Comparison of ENCODE assay signal across 17 cellular contexts in the genomic region with DNA sequence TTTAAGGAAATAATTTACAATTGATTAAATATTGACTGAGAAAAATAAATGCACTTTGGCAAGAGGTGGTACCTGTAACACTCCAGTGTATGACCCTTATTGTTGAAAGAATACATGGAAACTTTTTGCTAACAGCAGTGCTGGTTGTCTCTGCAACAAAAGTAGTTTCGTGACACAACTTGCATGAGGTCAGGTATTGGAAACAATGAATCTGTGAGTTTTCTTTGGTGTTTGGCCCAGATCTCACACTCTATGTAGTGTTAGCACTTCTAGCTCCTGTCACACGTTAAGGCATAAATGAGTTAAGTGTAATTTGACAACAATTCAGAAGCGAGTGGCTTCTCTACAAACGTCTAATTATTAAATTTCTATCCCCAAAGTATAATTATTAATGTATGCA.
"Had no signal": no experiment of that assay in that cellular context is flagged by ENCODE, and none has a peak within 500 bp of the region (broad histone marks: within the 10 kb centered on the region; RNA-seq: fewer than 3 reads in every experiment).

No MANE protein-coding gene starts in this region.

- DNase-seq: activated CD4-positive, alpha-beta T cell treated with anti-CD3 and anti-CD28 coated beads, Interleukin-2, amount 10 ng/mL, durations not matched to agents 7 days and 5 days; activated naive CD8-positive, alpha-beta T cell treated with anti-CD3 and anti-CD28 coated beads, Interleukin-2, amount 10 ng/mL, durations not matched to agents 7 days and 5 days; aorta; central memory CD4-positive, alpha-beta T cell; NCI-H1092; NCI-H1417 treated with DMSO at 0.1 percent for 48 hours; NCI-H1694; NCI-H2029; NCI-H2107; NCI-H510A treated with DMSO at 0.1 percent for 48 hours; NK-92 treated with Interleukin-12 subunit alpha and Interleukin-12 subunit beta, amount 100 ng/mL, for 24 hours; OCI-M1; RPMI8226; WERI-Rb-1 had no signal

- H3K36me3 Mint-ChIP-seq: activated naive CD8-positive, alpha-beta T cell treated with anti-CD3 and anti-CD28 coated beads, Interleukin-2, amount 10 ng/mL, durations not matched to agents 7 days and 5 days had no signal

- H3K27ac Mint-ChIP-seq: activated CD4-positive, alpha-beta T cell treated with anti-CD3 and anti-CD28 coated beads, Interleukin-2, amount 10 ng/mL, durations not matched to agents 7 days and 5 days; activated naive CD8-positive, alpha-beta T cell treated with anti-CD3 and anti-CD28 coated beads, Interleukin-2, amount 10 ng/mL, durations not matched to agents 7 days and 5 days had no signal

- ATAC-seq: HepG2, Panc1, Right ventricle myocardium inferior had no signal

- H3K27me3 Mint-ChIP-seq: activated CD4-positive, alpha-beta T cell treated with anti-CD3 and anti-CD28 coated beads, Interleukin-2, amount 10 ng/mL, durations not matched to agents 7 days and 5 days had no signal

- H3K4me1 Mint-ChIP-seq: activated naive CD8-positive, alpha-beta T cell treated with anti-CD3 and anti-CD28 coated beads, Interleukin-2, amount 10 ng/mL, durations not matched to agents 7 days and 5 days had no signal

- H3K9me3 Mint-ChIP-seq: activated naive CD8-positive, alpha-beta T cell treated with anti-CD3 and anti-CD28 coated beads, Interleukin-2, amount 10 ng/mL, durations not matched to agents 7 days and 5 days had no signal

- H3K4me3 Mint-ChIP-seq: activated naive CD8-positive, alpha-beta T cell treated with anti-CD3 and anti-CD28 coated beads, Interleukin-2, amount 10 ng/mL, durations not matched to agents 7 days and 5 days had no signal
